ENCODE assay signal across 15 cellular contexts in the genomic region with DNA sequence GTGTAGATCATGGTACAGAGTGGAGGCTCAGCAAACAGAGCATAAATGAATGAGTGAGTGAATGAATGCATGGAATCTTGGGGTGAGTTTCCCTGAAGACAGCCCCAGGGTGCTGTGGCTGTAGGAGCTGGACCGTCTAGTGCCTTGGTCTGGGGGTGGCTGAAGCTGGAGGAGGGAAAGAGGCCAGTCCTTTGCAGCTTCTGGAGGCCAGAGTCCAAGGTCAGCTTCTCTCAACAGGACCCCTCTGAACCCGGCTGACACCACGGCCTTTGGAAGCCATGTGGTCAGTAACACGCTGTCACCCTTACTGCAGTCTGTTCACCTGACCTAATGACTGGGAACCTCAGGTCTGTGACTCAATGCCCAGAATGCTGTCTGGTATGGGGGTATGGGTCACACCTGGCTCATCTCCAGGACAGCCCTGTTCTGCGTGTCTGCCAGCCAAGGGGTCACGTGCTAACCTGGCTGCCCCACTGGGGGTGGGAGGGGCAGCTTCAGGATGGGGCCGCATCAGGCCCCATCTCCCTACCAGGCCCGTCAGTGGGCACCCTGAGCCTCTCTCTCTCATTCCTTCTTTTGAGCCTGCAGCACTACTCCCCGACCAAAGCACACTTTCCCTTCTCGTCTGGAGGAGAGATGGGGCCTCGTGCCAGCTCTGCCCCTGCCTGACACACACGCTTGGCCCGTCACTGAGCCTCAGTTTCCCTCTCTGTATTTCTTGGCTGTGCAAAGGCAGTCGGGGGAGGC. TPM values are rescaled to one million over a fixed set of nuclear protein-coding genes. Genes with fewer than 3 reads are reported as not detected.
DNase-seq lines count a peak whose midpoint lies in the region; ATAC-seq, FAIRE-seq and TF ChIP-seq lines count a peak whose summit lies in the region.
"Had no signal": no experiment of that assay in that cellular context is flagged by ENCODE, and none has a peak within 500 bp of the region (broad histone marks: within the 10 kb centered on the region; RNA-seq: fewer than 3 reads in every experiment).

No MANE protein-coding gene starts in this region.

- CTCF ChIA-PET in GM10248 (lab: Yijun Ruan, JAX), result interaction anchor here (1.5 kb wide), 1 partner anchor 17 kb away, joined by 3 read pairs; no protein-coding TSS in a partner anchor

- intact Hi-C loops in adrenal gland (cut with DNase I), result no loop called here

- TF ChIP-seq CTCF in 22Rv1 (IDR thresholded peaks at IDR 0.05) (no peak), adrenal gland (IDR thresholded peaks at IDR 0.05) (no peak), liver (IDR thresholded peaks at IDR 0.05; ENCODE audit: low read depth, low read length, missing input control) (no peak), GM10248 (IDR thresholded peaks at IDR 0.05; ENCODE audit: control extremely low read depth, extremely low read depth, low read depth, missing control alignments) (no peak)

- peak overlapping the region; percentile 81 for H3K27ac ChIP-seq in 22Rv1
- H3K27ac ChIP-seq in adrenal gland, result peak overlapping the region in 4 of 5 donors; percentile 30 to 78 (median 75)
- H3K27ac ChIP-seq in liver (ENCODE audit: low read depth in 1 of 2, low read length in 2 of 2), result peak overlapping the region; percentile 88 to 98
- H3K27ac ChIP-seq: ascending aorta, SJCRH30 had no signal

- H3K9ac ChIP-seq in liver (ENCODE audit: low read depth in 1 of 2, low read length in 2 of 2), result no peak overlapping the region

- FAIRE-seq in H54 (lab: Jason Lieb, UNC), result no peak

- no peaks in the 10 kb centered on the region for H3K36me3 ChIP-seq in adrenal gland (replicated peaks in 1 of 2)
- H3K36me3 ChIP-seq in liver (ENCODE audit: control insufficient read depth in 4 of 4, insufficient read depth in 3 of 4, low read depth in 1 of 4, low read length in 3 of 4), result no peaks in the 10 kb centered on the region
- H3K36me3 ChIP-seq: ascending aorta, lower lobe of right lung, SJCRH30 had no signal

- no peak overlapping the region for H3K4me3 ChIP-seq in adrenal gland
- H3K4me3 ChIP-seq in liver (ENCODE audit: low read depth in 1 of 3, low read length in 3 of 3), result no peak overlapping the region
- H3K4me3 ChIP-seq: ascending aorta, dorsolateral prefrontal cortex, lower lobe of right lung, SJCRH30 had no signal

- H3K9me3 ChIP-seq in adrenal gland (replicated peaks in 1 of 3) (no peaks in the 10 kb centered on the region), liver (ENCODE audit: control insufficient read depth in 4 of 4, low read length in 3 of 4) (no peaks in the 10 kb centered on the region)
- H3K9me3 ChIP-seq: ascending aorta, lower lobe of right lung, SJCRH30 had no signal

- H3K27me3 ChIP-seq in adrenal gland, result no peaks in the 10 kb centered on the region
- H3K27me3 ChIP-seq in liver (ENCODE audit: control insufficient read depth in 4 of 4, insufficient read depth in 4 of 4, low read length in 3 of 4), result no peaks in the 10 kb centered on the region
- H3K27me3 ChIP-seq: ascending aorta, dorsolateral prefrontal cortex, SJCRH30 had no signal

- peak in 1 of 2 donors; percentile 18 for TF ChIP-seq RAD21 in liver (IDR thresholded peaks at IDR 0.05)

- 49 to 63% (median 58%) methylated on average over 10 to 14 of the region's 14 CpGs for WGBS in adrenal gland, 4 donors
- WGBS in liver, result 37% methylated on average over 14 of the region's 14 CpGs

- ATAC-seq in GM21390 (IDR thresholded peaks at IDR 0.05; ENCODE audit: unreplicated experiment) (no peak), GM21526 (IDR thresholded peaks at IDR 0.05; ENCODE audit: low FRiP score, unreplicated experiment) (no peak)

- H3K4me1 ChIP-seq in adrenal gland (replicated peaks in 1 of 2), result peaks cover 33 to 40% of the 10 kb centered on the region in 2 donors
- H3K4me1 ChIP-seq in liver (ENCODE audit: control insufficient read depth in 4 of 4, insufficient read depth in 4 of 4, low read length in 3 of 4), result peaks cover 28 to 55% (median 41%) of the 10 kb centered on the region in 4 donors

- TF ChIP-seq POLR2A in H54 (IDR thresholded peaks at IDR 0.05; ENCODE audit: low read depth, low read length), result no peak
- peak in 1 of 2 donors; percentile 15 for TF ChIP-seq POLR2A in adrenal gland (IDR thresholded peaks at IDR 0.05)
- TF ChIP-seq POLR2A in erythroblast (IDR thresholded peaks at IDR 0.05; ENCODE audit: low read length), result no peak

- DNase-seq in H54 (ENCODE audit: insufficient read length, low spot score) (peak; percentile 47), adrenal gland (peak; percentile 67 to 85 (median 81)), erythroblast (lab: John Stamatoyannopoulos, UW) (no peak), GM10248 (ENCODE audit: extremely low spot score) (no peak)
- DNase-seq: activated CD4-positive, alpha-beta T cell treated with anti-CD3 and anti-CD28 coated beads, Interleukin-2, amount 50 U/mL, for 4 hours; SJCRH30; stimulated activated naive CD4-positive, alpha-beta T cell treated with Interleukin-2 at 50 U/mL for 16 hours; T-helper 9 cell had no signal

- POLR2A ChIA-PET in GM10248 (lab: Yijun Ruan, JAX), result no interaction called here

TF ChIP-seq in liver, 16 proteins besides CTCF, POLR2A, EP300 and RAD21:
- TF ChIP-seq, protein P1, sequence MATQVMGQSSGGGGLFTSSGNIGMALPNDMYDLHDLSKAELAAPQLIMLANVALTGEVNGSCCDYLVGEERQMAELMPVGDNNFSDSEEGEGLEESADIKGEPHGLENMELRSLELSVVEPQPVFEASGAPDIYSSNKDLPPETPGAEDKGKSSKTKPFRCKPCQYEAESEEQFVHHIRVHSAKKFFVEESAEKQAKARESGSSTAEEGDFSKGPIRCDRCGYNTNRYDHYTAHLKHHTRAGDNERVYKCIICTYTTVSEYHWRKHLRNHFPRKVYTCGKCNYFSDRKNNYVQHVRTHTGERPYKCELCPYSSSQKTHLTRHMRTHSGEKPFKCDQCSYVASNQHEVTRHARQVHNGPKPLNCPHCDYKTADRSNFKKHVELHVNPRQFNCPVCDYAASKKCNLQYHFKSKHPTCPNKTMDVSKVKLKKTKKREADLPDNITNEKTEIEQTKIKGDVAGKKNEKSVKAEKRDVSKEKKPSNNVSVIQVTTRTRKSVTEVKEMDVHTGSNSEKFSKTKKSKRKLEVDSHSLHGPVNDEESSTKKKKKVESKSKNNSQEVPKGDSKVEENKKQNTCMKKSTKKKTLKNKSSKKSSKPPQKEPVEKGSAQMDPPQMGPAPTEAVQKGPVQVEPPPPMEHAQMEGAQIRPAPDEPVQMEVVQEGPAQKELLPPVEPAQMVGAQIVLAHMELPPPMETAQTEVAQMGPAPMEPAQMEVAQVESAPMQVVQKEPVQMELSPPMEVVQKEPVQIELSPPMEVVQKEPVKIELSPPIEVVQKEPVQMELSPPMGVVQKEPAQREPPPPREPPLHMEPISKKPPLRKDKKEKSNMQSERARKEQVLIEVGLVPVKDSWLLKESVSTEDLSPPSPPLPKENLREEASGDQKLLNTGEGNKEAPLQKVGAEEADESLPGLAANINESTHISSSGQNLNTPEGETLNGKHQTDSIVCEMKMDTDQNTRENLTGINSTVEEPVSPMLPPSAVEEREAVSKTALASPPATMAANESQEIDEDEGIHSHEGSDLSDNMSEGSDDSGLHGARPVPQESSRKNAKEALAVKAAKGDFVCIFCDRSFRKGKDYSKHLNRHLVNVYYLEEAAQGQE (IDR thresholded peaks at IDR 0.05), result no peak
- TF ChIP-seq EGR1 (IDR thresholded peaks at IDR 0.05; ENCODE audit: low read depth in 2 of 2), result no peak
- TF ChIP-seq GABPA (IDR thresholded peaks at IDR 0.05 in 1 of 2, conservative IDR thresholded peaks at IDR 0.05 in 1 of 2), result peak in 1 of 2 donors; percentile 21
- TF ChIP-seq HNF4G (IDR thresholded peaks at IDR 0.05), result peak; percentile 60
- peak; percentile 16 for TF ChIP-seq YY1 (IDR thresholded peaks at IDR 0.05)
- no peak for TF ChIP-seq FOXA2 (IDR thresholded peaks at IDR 0.05)
- no peak for TF ChIP-seq FOXA1 (IDR thresholded peaks at IDR 0.05)
- TF ChIP-seq NR2F2 (IDR thresholded peaks at IDR 0.05), result peak; percentile 46
- peak; percentile 81 for TF ChIP-seq SP1 (IDR thresholded peaks at IDR 0.05)
- TF ChIP-seq TAF1 (conservative IDR thresholded peaks at IDR 0.05), result no peak
- TF ChIP-seq, protein P2, sequence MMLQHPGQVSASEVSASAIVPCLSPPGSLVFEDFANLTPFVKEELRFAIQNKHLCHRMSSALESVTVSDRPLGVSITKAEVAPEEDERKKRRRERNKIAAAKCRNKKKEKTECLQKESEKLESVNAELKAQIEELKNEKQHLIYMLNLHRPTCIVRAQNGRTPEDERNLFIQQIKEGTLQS (IDR thresholded peaks at IDR 0.05), result peak; percentile 11
- TF ChIP-seq HNF4A (conservative IDR thresholded peaks at IDR 0.05), result peak; percentile 92
- TF ChIP-seq, protein P3, sequence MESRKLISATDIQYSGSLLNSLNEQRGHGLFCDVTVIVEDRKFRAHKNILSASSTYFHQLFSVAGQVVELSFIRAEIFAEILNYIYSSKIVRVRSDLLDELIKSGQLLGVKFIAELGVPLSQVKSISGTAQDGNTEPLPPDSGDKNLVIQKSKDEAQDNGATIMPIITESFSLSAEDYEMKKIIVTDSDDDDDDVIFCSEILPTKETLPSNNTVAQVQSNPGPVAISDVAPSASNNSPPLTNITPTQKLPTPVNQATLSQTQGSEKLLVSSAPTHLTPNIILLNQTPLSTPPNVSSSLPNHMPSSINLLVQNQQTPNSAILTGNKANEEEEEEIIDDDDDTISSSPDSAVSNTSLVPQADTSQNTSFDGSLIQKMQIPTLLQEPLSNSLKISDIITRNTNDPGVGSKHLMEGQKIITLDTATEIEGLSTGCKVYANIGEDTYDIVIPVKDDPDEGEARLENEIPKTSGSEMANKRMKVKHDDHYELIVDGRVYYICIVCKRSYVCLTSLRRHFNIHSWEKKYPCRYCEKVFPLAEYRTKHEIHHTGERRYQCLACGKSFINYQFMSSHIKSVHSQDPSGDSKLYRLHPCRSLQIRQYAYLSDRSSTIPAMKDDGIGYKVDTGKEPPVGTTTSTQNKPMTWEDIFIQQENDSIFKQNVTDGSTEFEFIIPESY (IDR thresholded peaks at IDR 0.05), result peak; percentile 53
- peak; percentile 94 to 98 for TF ChIP-seq RXRA (IDR thresholded peaks at IDR 0.05)
- peak in 1 of 2 donors; percentile 64 for TF ChIP-seq JUND (IDR thresholded peaks at IDR 0.05)
- TF ChIP-seq, protein P4, sequence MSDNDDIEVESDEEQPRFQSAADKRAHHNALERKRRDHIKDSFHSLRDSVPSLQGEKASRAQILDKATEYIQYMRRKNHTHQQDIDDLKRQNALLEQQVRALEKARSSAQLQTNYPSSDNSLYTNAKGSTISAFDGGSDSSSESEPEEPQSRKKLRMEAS (IDR thresholded peaks at IDR 0.05), result peak; percentile 81

RNA-seq across cellular contexts. Expression of a gene that starts 24.1 kb away (rescaled TPM):
- total RNA-seq in adrenal gland, result 10 to 100 TPM; 26.6 to 67.0 (median 44.7) TPM
- polyA plus RNA-seq in adrenal gland, result 100 to 1,000 TPM in 1 of 3 donors, 10 to 100 TPM in 2; 76.1 to 105 (median 94.6) TPM
- 10 to 100 TPM; 18.4 to 41.9 TPM for total RNA-seq in liver
- polyA plus RNA-seq in liver, result 10 to 100 TPM; 11.4 to 16.1 TPM

Comparison
In these comparisons a context has a peak if more than half of its experiments do, and no peak if none do; other contexts are left out.
1. DNase-seq: peak in H54 (single experiment) and adrenal gland (7 of 7); none in erythroblast (0 of 2) and GM10248 (single experiment).
2. Peak in every context shown above with its lines, with median percentiles within 50 percentile points of each other: H3K27ac ChIP-seq.